Comparison of ENCODE assay signal across 1 cellular context in genomic region chr22:24486501-24486921, GRCh38.
TF ChIP-seq lines count a peak whose summit lies in the region.

No MANE protein-coding gene starts in this region.

TF ChIP-seq in HepG2, 621 proteins besides CTCF, POLR2A, EP300 and RAD21:
- TF ChIP-seq GATAD2A (CRISPR knock-in tag; IDR thresholded peaks at IDR 0.05): 0 out of 2 replicates have a peak, but pooled peaks have one; percentile 12
- peak; percentile 61; the same call in 1 of the 2 replicates for TF ChIP-seq NFE2L2 (IDR thresholded peaks at IDR 0.05; ENCODE audit: low read length)
- TF ChIP-seq MAFK (conservative IDR thresholded peaks at IDR 0.05 in 1 of 2, IDR thresholded peaks at IDR 0.05 in 1 of 2; ENCODE audit: low read length in 2 of 2): peak; percentile 9 to 41; a peak in 1 of 4 replicates
- peak; percentile 41; the same call in 1 of the 2 replicates for TF ChIP-seq MAFF (IDR thresholded peaks at IDR 0.05; ENCODE audit: low read depth, low read length)
- TF ChIP-seq LCORL (IDR thresholded peaks at IDR 0.05): peak; percentile 61; the same call in 1 of the 2 replicates
- no peak for TF ChIP-seq LCORL (CRISPR knock-in tag; IDR thresholded peaks at IDR 0.05)
- TF ChIP-seq, protein P1, sequence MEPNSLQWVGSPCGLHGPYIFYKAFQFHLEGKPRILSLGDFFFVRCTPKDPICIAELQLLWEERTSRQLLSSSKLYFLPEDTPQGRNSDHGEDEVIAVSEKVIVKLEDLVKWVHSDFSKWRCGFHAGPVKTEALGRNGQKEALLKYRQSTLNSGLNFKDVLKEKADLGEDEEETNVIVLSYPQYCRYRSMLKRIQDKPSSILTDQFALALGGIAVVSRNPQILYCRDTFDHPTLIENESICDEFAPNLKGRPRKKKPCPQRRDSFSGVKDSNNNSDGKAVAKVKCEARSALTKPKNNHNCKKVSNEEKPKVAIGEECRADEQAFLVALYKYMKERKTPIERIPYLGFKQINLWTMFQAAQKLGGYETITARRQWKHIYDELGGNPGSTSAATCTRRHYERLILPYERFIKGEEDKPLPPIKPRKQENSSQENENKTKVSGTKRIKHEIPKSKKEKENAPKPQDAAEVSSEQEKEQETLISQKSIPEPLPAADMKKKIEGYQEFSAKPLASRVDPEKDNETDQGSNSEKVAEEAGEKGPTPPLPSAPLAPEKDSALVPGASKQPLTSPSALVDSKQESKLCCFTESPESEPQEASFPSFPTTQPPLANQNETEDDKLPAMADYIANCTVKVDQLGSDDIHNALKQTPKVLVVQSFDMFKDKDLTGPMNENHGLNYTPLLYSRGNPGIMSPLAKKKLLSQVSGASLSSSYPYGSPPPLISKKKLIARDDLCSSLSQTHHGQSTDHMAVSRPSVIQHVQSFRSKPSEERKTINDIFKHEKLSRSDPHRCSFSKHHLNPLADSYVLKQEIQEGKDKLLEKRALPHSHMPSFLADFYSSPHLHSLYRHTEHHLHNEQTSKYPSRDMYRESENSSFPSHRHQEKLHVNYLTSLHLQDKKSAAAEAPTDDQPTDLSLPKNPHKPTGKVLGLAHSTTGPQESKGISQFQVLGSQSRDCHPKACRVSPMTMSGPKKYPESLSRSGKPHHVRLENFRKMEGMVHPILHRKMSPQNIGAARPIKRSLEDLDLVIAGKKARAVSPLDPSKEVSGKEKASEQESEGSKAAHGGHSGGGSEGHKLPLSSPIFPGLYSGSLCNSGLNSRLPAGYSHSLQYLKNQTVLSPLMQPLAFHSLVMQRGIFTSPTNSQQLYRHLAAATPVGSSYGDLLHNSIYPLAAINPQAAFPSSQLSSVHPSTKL (CRISPR knock-in tag; IDR thresholded peaks at IDR 0.05): 0 out of 2 replicates have a peak, but pooled peaks have one; percentile 13
- TF ChIP-seq JUND (CRISPR knock-in tag; IDR thresholded peaks at IDR 0.05): no peak
- TF ChIP-seq FOSL1 (CRISPR knock-in tag; IDR thresholded peaks at IDR 0.05; ENCODE audit: borderline replicate concordance): peak; percentile 35; the same call in 1 of the 2 replicates
- peak; percentile 27 for TF ChIP-seq TEAD3 (CRISPR knock-in tag; optimal IDR thresholded peaks at IDR 0.05; ENCODE audit: borderline replicate concordance)
- TF ChIP-seq FOSL2 (CRISPR knock-in tag; IDR thresholded peaks at IDR 0.05): peak; percentile 81
- TF ChIP-seq SAP130 (CRISPR knock-in tag; IDR thresholded peaks at IDR 0.05; ENCODE audit: low read depth): 0 out of 2 replicates have a peak, but pooled peaks have one; percentile 18
- TF ChIP-seq MIXL1 (CRISPR knock-in tag; IDR thresholded peaks at IDR 0.05): no peak
- TF ChIP-seq CCAR2 (optimal IDR thresholded peaks at IDR 0.05; ENCODE audit: low read depth, low read length): no peak
TF ChIP-seq in HepG2: peak in this region for 10.
